ENCODE assay signal across 9 cellular contexts in genomic region chr13:23547000-23547590, GRCh38. TPM values are rescaled to one million over a fixed set of nuclear protein-coding genes. Genes with fewer than 3 reads are reported as not detected.
DNase-seq lines count a peak whose midpoint lies in the region; ATAC-seq and TF ChIP-seq lines count a peak whose summit lies in the region.
"Had no signal": no experiment of that assay in that cellular context is flagged by ENCODE, and none has a peak within 500 bp of the region (broad histone marks: within the 10 kb centered on the region; RNA-seq: fewer than 3 reads in every experiment).

No MANE protein-coding gene starts in this region.

- WGBS in esophagus, 2 donors = 19 to 24% methylated on average over 31 of the region's 31 CpGs
- 9 to 15% methylated on average over 31 of the region's 31 CpGs for WGBS in lung, 2 donors
- 2 to 11% methylated on average over 31 of the region's 31 CpGs for WGBS in tibial nerve, 2 donors

- H3K27me3 ChIP-seq in HUES6 (ENCODE audit: control insufficient read depth, insufficient read depth, low read length) = peaks cover 10% of the 10 kb centered on the region; the same call in 1 of the 2 replicates
- no peaks in the 10 kb centered on the region for H3K27me3 ChIP-seq in esophagus (ENCODE audit: control insufficient read depth in 1 of 2, insufficient read depth in 2 of 2, low read length in 2 of 2)
- no peaks in the 10 kb centered on the region for H3K27me3 ChIP-seq in lung (ENCODE audit: control insufficient read depth, insufficient read depth)
- H3K27me3 ChIP-seq in tibial nerve = no peaks in the 10 kb centered on the region

- H3K36me3 ChIP-seq in HUES6 (ENCODE audit: control insufficient read depth, insufficient read depth, low read length) = no peaks in the 10 kb centered on the region
- no peaks in the 10 kb centered on the region for H3K36me3 ChIP-seq in esophagus (ENCODE audit: control insufficient read depth in 2 of 2, insufficient read depth in 2 of 2, low read length in 1 of 2)
- no peaks in the 10 kb centered on the region for H3K36me3 ChIP-seq in lung (ENCODE audit: control insufficient read depth in 2 of 2, insufficient read depth in 2 of 2, low read length in 2 of 2)
- no peaks in the 10 kb centered on the region for H3K36me3 ChIP-seq in tibial nerve

- no peak for TF ChIP-seq CTCF in lung (IDR thresholded peaks at IDR 0.05; ENCODE audit: control extremely low read depth, extremely low read depth)
- TF ChIP-seq CTCF in tibial nerve (IDR thresholded peaks at IDR 0.05) = no peak

- H3K9ac ChIP-seq in HUES6 (ENCODE audit: low read length) = peak overlapping the region; percentile 7

- H3K4me3 ChIP-seq in HUES6 (ENCODE audit: low read depth, low read length) = peak overlapping the region; percentile 56
- peak overlapping the region; percentile 24 to 42 for H3K4me3 ChIP-seq in esophagus (ENCODE audit: low read depth in 1 of 2, low read length in 2 of 2)
- peak overlapping the region; percentile 21 for H3K4me3 ChIP-seq in lung
- H3K4me3 ChIP-seq in tibial nerve = peak overlapping the region; percentile 31 to 57 (median 38)

- peaks cover 6% of the 10 kb centered on the region for H3K4me1 ChIP-seq in HUES6 (ENCODE audit: control insufficient read depth, insufficient read depth, low read length)
- no peaks in the 10 kb centered on the region for H3K4me1 ChIP-seq in esophagus (ENCODE audit: control insufficient read depth in 2 of 2, insufficient read depth in 2 of 2, low read length in 1 of 2)
- H3K4me1 ChIP-seq in lung (ENCODE audit: control insufficient read depth in 2 of 2, insufficient read depth in 2 of 2, low read length in 2 of 2) = no peaks in the 10 kb centered on the region
- H3K4me1 ChIP-seq in tibial nerve = no peaks in the 10 kb centered on the region

- H3K9me3 ChIP-seq in HUES6 (ENCODE audit: control insufficient read depth, insufficient read depth, low read depth, low read length) (no peaks in the 10 kb centered on the region), esophagus (ENCODE audit: control insufficient read depth in 2 of 2, insufficient read depth in 1 of 2, low read depth in 1 of 2, low read length in 1 of 2) (no peaks in the 10 kb centered on the region), lung (ENCODE audit: control insufficient read depth in 2 of 2, insufficient read depth in 1 of 2, low read length in 1 of 2) (no peaks in the 10 kb centered on the region), tibial nerve (no peaks in the 10 kb centered on the region)

- TF ChIP-seq EP300 in tibial nerve (IDR thresholded peaks at IDR 0.05) = peak in 1 of 2 donors; percentile 42

- no peak for TF ChIP-seq POLR2A in tibial nerve (IDR thresholded peaks at IDR 0.05)

- ATAC-seq in lung (ENCODE audit: insufficient read depth, low FRiP score) = no peak
- no peak for ATAC-seq in GM21447 (IDR thresholded peaks at IDR 0.05; ENCODE audit: unreplicated experiment)

- DNase-seq in lung (ENCODE audit: low spot score) (no peak), tibial nerve (ENCODE audit: low spot score in 2 of 2) (peak in 1 of 2 donors; percentile 27), D341Med (ENCODE audit: low spot score) (no peak), NOMO-1 treated with DMSO at 0.1 percent for 48 hours (lab: John Stamatoyannopoulos, UW; ENCODE audit: unreplicated experiment) (no peak), MV-4-11 (lab: John Stamatoyannopoulos, UW) (no peak)

- H3K27ac ChIP-seq in HUES6 (ENCODE audit: low read depth, low read length) (no peak overlapping the region), esophagus (ENCODE audit: low read depth in 2 of 2, low read length in 1 of 2) (peak overlapping the region; percentile 2 to 37), lung (ENCODE audit: low read depth in 1 of 2, low read length in 1 of 2) (peak overlapping the region; percentile 12 to 17), tibial nerve (peak overlapping the region; percentile 41 to 90 (median 69))
- H3K27ac ChIP-seq: VCaP had no signal

RNA-seq across cellular contexts. Expression of gene TNFRSF19, which starts 23.1 kb away (rescaled TPM):
- polyA plus RNA-seq in esophagus (1 to 10 TPM; 4.2 to 6.3 TPM), lung (10 to 100 TPM in 1 of 2 donors, 1 to 10 TPM in 1; 9.5 to 12.8 TPM)
- total RNA-seq in lung (10 to 100 TPM; 56.6 to 68.0 TPM), tibial nerve (10 to 100 TPM; 10.7 to 24.3 (median 20.3) TPM)
